ENCODE assay signal across 15 cellular contexts in the genomic region with DNA sequence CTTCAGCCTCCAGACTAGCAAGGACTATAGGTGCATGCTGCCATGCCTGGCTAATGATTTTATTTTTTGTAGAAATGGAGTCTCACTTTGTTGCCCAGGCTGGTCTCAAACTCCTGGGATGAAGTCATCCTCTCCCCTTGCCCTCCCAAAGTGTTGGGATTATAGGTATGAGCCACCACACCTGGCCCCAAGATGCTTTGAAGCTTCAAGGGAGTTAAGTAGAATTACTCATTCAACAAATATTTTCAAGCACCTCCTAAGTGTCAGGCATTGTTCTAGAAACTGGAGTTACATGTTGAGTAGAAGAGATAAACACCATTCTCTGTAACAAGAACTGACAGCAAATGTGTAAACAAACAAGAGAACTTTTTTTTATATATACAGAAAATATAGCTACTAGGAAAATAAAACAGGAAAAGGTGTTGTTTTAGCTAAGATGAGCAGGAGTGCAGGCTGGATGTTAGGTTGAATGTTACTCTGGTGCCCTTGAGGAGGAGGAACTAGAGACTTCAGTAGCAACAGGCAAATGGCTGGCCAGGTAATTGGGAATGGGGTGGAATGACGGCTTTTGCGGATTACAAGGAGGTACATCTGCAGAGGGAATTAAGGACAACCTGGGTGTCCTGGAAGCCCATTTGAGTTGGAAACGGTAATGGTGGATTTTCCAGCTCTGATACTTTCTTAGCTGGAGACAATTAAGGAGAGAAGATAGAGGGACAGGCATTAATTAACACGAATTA. TPM values are rescaled to one million over a fixed set of nuclear protein-coding genes. Genes with fewer than 3 reads are reported as not detected.
DNase-seq lines count a peak whose midpoint lies in the region; ATAC-seq, FAIRE-seq and TF ChIP-seq lines count a peak whose summit lies in the region.
"Had no signal": no experiment of that assay in that cellular context is flagged by ENCODE, and none has a peak within 500 bp of the region (broad histone marks: within the 10 kb centered on the region; RNA-seq: fewer than 3 reads in every experiment).

No MANE protein-coding gene starts in this region.

- POLR2A ChIA-PET in GM12878 (lab: Charles Lee): interaction anchor here (0.6 to 0.7 kb wide), 3 partner anchors 25 to 1474 kb away, joined by 3 to 8 read pairs (median 4); no protein-coding TSS in a partner anchor

- RAD21 ChIA-PET in GM12878 (lab: Charles Lee; ENCODE audit: unreplicated experiment): interaction anchor here (0.8 to 1.1 kb wide), 6 partner anchors 28 to 185 kb away, joined by 3 to 4 read pairs (median 3); partner anchors contain the start of gene CDK17

- no peaks in the 10 kb centered on the region for H3K36me3 ChIP-seq in GM12878 (ENCODE audit: control insufficient read depth in 2 of 2, insufficient read depth in 2 of 2, low read length in 1 of 2)
- H3K36me3 ChIP-seq in heart left ventricle: no peaks in the 10 kb centered on the region

- H3K4me3 ChIP-seq in GM12878: no peak overlapping the region
- H3K4me3 ChIP-seq in heart left ventricle: no peak overlapping the region
- H3K4me3 ChIP-seq: SK-N-MC had no signal

- H3K4me2 ChIP-seq in GM12878 (ENCODE audit: control insufficient read depth, insufficient read depth): 0 out of 2 replicates have a peak overlapping the region, but pooled peaks have one; percentile 60

- TF ChIP-seq RAD21 in GM12878 (IDR thresholded peaks at IDR 0.05; ENCODE audit: insufficient read depth, low read depth, low read length): no peak

- H3K9me3 Mint-ChIP-seq in stimulated activated memory B cell treated with anti-CD40 and anti-IgM and Interleukin-4, amounts not matched to agents 10 μg/mL and 1 μg/mL and 100 μg/mL, for 72 hours: no peaks in the 10 kb centered on the region
- H3K9me3 Mint-ChIP-seq: WTC11 had no signal

- ATAC-seq in GM12878 (peak; percentile 23), heart left ventricle (no peak), HG02678 (IDR thresholded peaks at IDR 0.05; ENCODE audit: unreplicated experiment) (no peak)
- no peak for ATAC-seq in stimulated activated memory B cell treated with anti-CD40 and anti-IgM and Interleukin-4, amounts not matched to agents 10 μg/mL and 1 μg/mL and 100 μg/mL, for 72 hours
- ATAC-seq: WTC11 had no signal

- H3K4me3 Mint-ChIP-seq in stimulated activated memory B cell treated with anti-CD40 and anti-IgM and Interleukin-4, amounts not matched to agents 10 μg/mL and 1 μg/mL and 100 μg/mL, for 72 hours: no peak overlapping the region
- H3K4me3 Mint-ChIP-seq: activated naive CD8-positive, alpha-beta T cell; WTC11 had no signal

- SMC1A ChIA-PET in GM12878 (lab: Charles Lee; ENCODE audit: uncharacterized antibody, unreplicated experiment): interaction anchor here (0.9 to 2.1 kb wide), 8 partner anchors 9 to 49 kb away, joined by 3 to 7 read pairs (median 4); partner anchors contain the start of gene CFAP54

- H3K27me3 ChIP-seq in GM12878 (replicated peaks in 1 of 2; ENCODE audit: control insufficient read depth in 2 of 2, insufficient read depth in 2 of 2, low read length in 1 of 2): no peaks in the 10 kb centered on the region
- no peaks in the 10 kb centered on the region for H3K27me3 ChIP-seq in heart left ventricle

- intact Hi-C loops in GM12878 (cut with micrococcal nuclease; ENCODE audit: unreplicated experiment): loop anchor here (5.0 kb wide), 2 partner anchors 40 to 45 kb away; no protein-coding TSS in a partner anchor
- intact Hi-C loops in heart left ventricle (cut with DNase I): no loop called here

- no peaks in the 10 kb centered on the region for H4K20me1 ChIP-seq in GM12878 (ENCODE audit: control insufficient read depth, insufficient read depth)

- H3K9me3 ChIP-seq in GM12878 (replicated peaks; ENCODE audit: control insufficient read depth, insufficient read depth, low read length) (no peaks in the 10 kb centered on the region; the same call in 2 of the 3 replicates), heart left ventricle (no peaks in the 10 kb centered on the region)

- H3K4me1 ChIP-seq in GM12878 (ENCODE audit: control insufficient read depth, insufficient read depth, low read length) (peaks cover 22% of the 10 kb centered on the region), heart left ventricle (no peaks in the 10 kb centered on the region)
- H3K4me1 ChIP-seq: parathyroid adenoma had no signal

- H3K27me3 Mint-ChIP-seq in stimulated activated memory B cell treated with anti-CD40 and anti-IgM and Interleukin-4, amounts not matched to agents 10 μg/mL and 1 μg/mL and 100 μg/mL, for 72 hours: no peaks in the 10 kb centered on the region
- H3K27me3 Mint-ChIP-seq: activated naive CD8-positive, alpha-beta T cell had no signal

- H3K36me3 Mint-ChIP-seq in stimulated activated memory B cell treated with anti-CD40 and anti-IgM and Interleukin-4, amounts not matched to agents 10 μg/mL and 1 μg/mL and 100 μg/mL, for 72 hours: no peaks in the 10 kb centered on the region
- H3K36me3 Mint-ChIP-seq: WTC11 had no signal

- peak in 2 of 3 experiments; percentile 6 to 35 for DNase-seq in NCI-H1417 (lab: John Stamatoyannopoulos, UW)
- DNase-seq in NCI-H1417 treated with DMSO at 0.1 percent for 48 hours (lab: John Stamatoyannopoulos, UW): no peak
- DNase-seq in NCI-H2029 (lab: John Stamatoyannopoulos, UW): peak; percentile 73
- DNase-seq in GM12878 (ENCODE audit: low read depth, low spot score): no peak
- DNase-seq in mucosa of gallbladder (ENCODE audit: low spot score): no peak
- DNase-seq in heart left ventricle: no peak
- DNase-seq: activated CD8-positive, alpha-beta memory T cell treated with anti-CD3 and anti-CD28 coated beads, Interleukin-2, amount 50 U/mL, for 4 hours; stimulated activated CD4-positive, alpha-beta T cell treated with anti-CD3 and anti-CD28 coated beads, Interleukin-15, amount 100 ng/mL, for 24 hours had no signal

- CTCF ChIA-PET in GM12878 (lab: Yijun Ruan, JAX): interaction anchor here (0.6 to 2.2 kb wide), 6 partner anchors 9 to 539 kb away, joined by 3 to 7 read pairs (median 6); no protein-coding TSS in a partner anchor

- TF ChIP-seq POLR2A in GM12878 (IDR thresholded peaks at IDR 0.05; ENCODE audit: low read depth, low read length): no peak
- no peak for TF ChIP-seq POLR2A in heart left ventricle (IDR thresholded peaks at IDR 0.05)

- no peak for TF ChIP-seq EP300 in GM12878 (IDR thresholded peaks at IDR 0.05; ENCODE audit: borderline replicate concordance in 1 of 2, control insufficient read depth in 1 of 2, low read depth in 2 of 2, low read length in 2 of 2)

- WGBS in GM12878 (ENCODE audit: insufficient coverage, insufficient replicate concordance, low lambda C conversion rate, missing lambda C conversion rate): 95% methylated on average over 4 of the region's 4 CpGs
- 87 to 96% (median 95%) methylated on average over 4 of the region's 4 CpGs for WGBS in heart left ventricle, 4 donors

- no peak for FAIRE-seq in GM12878 (lab: Jason Lieb, UNC)
- FAIRE-seq: A204.1 had no signal

- peak overlapping the region; percentile 62 for H3K27ac Mint-ChIP-seq in stimulated activated memory B cell treated with anti-CD40 and anti-IgM and Interleukin-4, amounts not matched to agents 10 μg/mL and 1 μg/mL and 100 μg/mL, for 72 hours
- H3K27ac Mint-ChIP-seq: activated naive CD8-positive, alpha-beta T cell; WTC11 had no signal

- H3K79me2 ChIP-seq in GM12878 (ENCODE audit: control insufficient read depth, insufficient read depth, low read length): no peaks in the 10 kb centered on the region
- H3K79me2 ChIP-seq: parathyroid adenoma had no signal

- H3K27ac ChIP-seq in GM12878 (ENCODE audit: control insufficient read depth, insufficient read depth) (no peak overlapping the region), heart left ventricle (no peak overlapping the region)
- H3K27ac ChIP-seq: parathyroid adenoma, SK-N-MC had no signal

- no TSS peak for BruUV-seq in GM12878 (replicated peaks; lab: Mats Ljungman, UMichigan)

- no peak for TF ChIP-seq CTCF in GM12878 (IDR thresholded peaks at IDR 0.05 in 2 of 3, conservative IDR thresholded peaks at IDR 0.05 in 1 of 3; ENCODE audit: control insufficient read depth in 2 of 3, extremely low read depth in 1 of 3, insufficient read depth in 1 of 3, low read depth in 3 of 3, low read length in 3 of 3)
- no peak for TF ChIP-seq CTCF in heart left ventricle (IDR thresholded peaks at IDR 0.05)

- in situ Hi-C loops in GM12878 (cut with MboI): no loop called here

- no peak overlapping the region for H3K9ac ChIP-seq in GM12878 (ENCODE audit: control insufficient read depth, insufficient read depth, low read length)
- H3K9ac ChIP-seq: parathyroid adenoma had no signal

- no peak overlapping the region for H2AFZ ChIP-seq in GM12878 (ENCODE audit: control insufficient read depth, low read depth, low read length)
- H2AFZ ChIP-seq: parathyroid adenoma had no signal

- H3K4me1 Mint-ChIP-seq in stimulated activated memory B cell treated with anti-CD40 and anti-IgM and Interleukin-4, amounts not matched to agents 10 μg/mL and 1 μg/mL and 100 μg/mL, for 72 hours: peaks cover 41% of the 10 kb centered on the region
- H3K4me1 Mint-ChIP-seq: WTC11 had no signal

RNA-seq across cellular contexts. Expression of gene CFAP54, which starts 32.0 kb away (rescaled TPM):
- total RNA-seq in GM12878 (2013; cell fraction: nucleolus; rRNA removed): 2.5 and 2.9 TPM in 2 replicates
- total RNA-seq in GM12878 (2014; rRNA removed): 0.45 and 0.54 TPM in 2 replicates
- total RNA-seq in GM12878 (2014; rRNA removed; fragmentation: Illumina TruSeq; extraction: Trizol): 0.51 and 0.58 TPM in 2 replicates
- total RNA-seq in GM12878 (2021): 0.56 and 1.2 TPM in 2 replicates
- 0.21 TPM for polyA plus RNA-seq in GM12878 (2011; ENCODE audit: low read depth)
- polyA plus RNA-seq in GM12878 (2011; rRNA removed): 1.5 and 2.7 TPM in 2 replicates
- 0.25 and 0.74 TPM in 2 replicates for polyA plus RNA-seq in GM12878 (2011; cell fraction: cytosol; rRNA removed)
- polyA plus RNA-seq in GM12878 (2011; cell fraction: nucleus; rRNA removed): 2.4 and 2.8 TPM in 2 replicates
- polyA plus RNA-seq in GM12878 (2012): 0.53 and 1.00 TPM in 2 replicates
- 0.49 and 0.57 TPM in 2 replicates for polyA plus RNA-seq in GM12878 (2014; fragmentation: Illumina TruSeq; extraction: Trizol)
- under 1 TPM; 0.19 to 0.55 TPM for polyA plus RNA-seq in GM12878 (2014; fragmentation: Nextera tagmentation; extraction: Ambion mirVana)
- polyA plus RNA-seq in GM12878 (2014; rRNA removed): 0.36 and 0.47 TPM in 2 replicates
- polyA plus RNA-seq in GM12878 (2016; fragmentation: Nextera tagmentation; extraction: Ambion mirVana): 1 to 10 TPM in 1 of 2 experiments, under 1 TPM in 1; 0.37 to 1.0 TPM
- polyA minus RNA-seq in GM12878 (2011; rRNA and poly(A)+ RNA removed): 2.7 TPM in 2 replicates
- 0.53 and 2.0 TPM in 2 replicates for polyA minus RNA-seq in GM12878 (2011; cell fraction: cytosol; rRNA and poly(A)+ RNA removed)
- 4.7 and 7.2 TPM in 2 replicates for polyA minus RNA-seq in GM12878 (2011; cell fraction: nucleus; rRNA and poly(A)+ RNA removed)
- 0.86 TPM for total RNA-seq in mucosa of gallbladder
- under 1 TPM in 8 of 9 donors, not detected in 1; 0.07 to 0.79 (median 0.16) TPM for total RNA-seq in heart left ventricle
- under 1 TPM; 0.11 to 0.14 TPM for polyA plus RNA-seq in heart left ventricle

RNA-seq across cellular contexts. Expression of gene CDK17, which starts 57.1 kb away (rescaled TPM):
- total RNA-seq in GM12878 (2013; cell fraction: nucleolus; rRNA removed): 336 and 338 TPM in 2 replicates
- total RNA-seq in GM12878 (2014; rRNA removed) (20.7 and 27.2 TPM in 2 replicates), GM12878 (2014; rRNA removed; fragmentation: Illumina TruSeq; extraction: Trizol) (30.7 and 35.2 TPM in 2 replicates), GM12878 (2021) (22.5 and 24.1 TPM in 2 replicates), mucosa of gallbladder (25.4 TPM), heart left ventricle (10 to 100 TPM; 14.3 to 31.7 (median 23.1) TPM)
- polyA plus RNA-seq in GM12878 (2011; ENCODE audit: low read depth): 7.0 TPM
- polyA plus RNA-seq in GM12878 (2011; rRNA removed) (45.6 and 58.6 TPM in 2 replicates), GM12878 (2014; fragmentation: Illumina TruSeq; extraction: Trizol) (25.2 and 51.7 TPM in 2 replicates), GM12878 (2014; fragmentation: Nextera tagmentation; extraction: Ambion mirVana) (1 to 10 TPM; 5.6 to 6.1 TPM), GM12878 (2014; rRNA removed) (10.3 and 14.6 TPM in 2 replicates), GM12878 (2016; fragmentation: Nextera tagmentation; extraction: Ambion mirVana) (10 to 100 TPM; 15.9 to 16.0 TPM), heart left ventricle (10 to 100 TPM in 1 of 2 donors, 1 to 10 TPM in 1; 6.7 to 14.5 TPM)
- 15.6 and 23.9 TPM in 2 replicates for polyA plus RNA-seq in GM12878 (2011; cell fraction: cytosol; rRNA removed)
- polyA plus RNA-seq in GM12878 (2011; cell fraction: nucleus; rRNA removed): 35.5 and 43.7 TPM in 2 replicates
- 11.3 and 18.1 TPM in 2 replicates for polyA plus RNA-seq in GM12878 (2012)
- polyA minus RNA-seq in GM12878 (2011; rRNA and poly(A)+ RNA removed): 94.9 and 124 TPM in 2 replicates
- 39.3 and 40.5 TPM in 2 replicates for polyA minus RNA-seq in GM12878 (2011; cell fraction: cytosol; rRNA and poly(A)+ RNA removed)
- polyA minus RNA-seq in GM12878 (2011; cell fraction: nucleus; rRNA and poly(A)+ RNA removed): 120 and 158 TPM in 2 replicates

Comparison
In these comparisons a context has a peak if more than half of its experiments do, and no peak if none do; other contexts are left out.
1. DNase-seq: peak in NCI-H1417 (2 of 3) and NCI-H2029 (single experiment); none in NCI-H1417 treated with DMSO at 0.1 percent for 48 hours (single experiment), GM12878 (single experiment), mucosa of gallbladder (single experiment) and heart left ventricle (0 of 5).